ENCODE assay signal across 27 cellular contexts in the genomic region with DNA sequence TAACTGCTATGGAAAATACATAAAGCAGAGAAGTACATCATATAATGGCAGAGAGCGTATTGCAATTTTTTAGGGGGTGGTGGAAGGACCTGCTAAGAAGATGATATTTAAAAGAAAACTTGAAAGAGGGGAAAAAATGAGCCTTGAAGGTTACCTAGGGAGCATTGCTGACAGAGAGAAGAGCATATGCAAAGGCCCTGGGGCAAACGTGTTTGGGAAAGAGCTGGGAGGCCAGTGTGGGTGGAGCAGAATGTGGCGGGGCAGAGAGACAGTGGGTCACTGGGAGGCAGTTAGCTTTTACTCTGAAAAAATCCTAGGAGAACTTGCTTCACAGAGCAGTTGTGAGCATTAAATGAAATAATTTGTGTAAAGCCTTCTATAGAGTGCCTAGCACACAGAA.
DNase-seq lines count a peak whose midpoint lies in the region; ATAC-seq and TF ChIP-seq lines count a peak whose summit lies in the region.
"Had no signal": no experiment of that assay in that cellular context is flagged by ENCODE, and none has a peak within 500 bp of the region (broad histone marks: within the 10 kb centered on the region; RNA-seq: fewer than 3 reads in every experiment).

No MANE protein-coding gene starts in this region.

- H3K4me1 ChIP-seq in SJCRH30, result peaks cover 40% of the 10 kb centered on the region
- peaks cover 25 to 45% (median 33%) of the 10 kb centered on the region in 4 donors for H3K4me1 ChIP-seq in esophagus muscularis mucosa

- no peaks in the 10 kb centered on the region for H3K36me3 Mint-ChIP-seq in progenitor cell of endocrine pancreas (ENCODE audit: insufficient read depth)
- H3K36me3 Mint-ChIP-seq: IgD-negative memory B cell, naive B cell had no signal

- H3K9me3 Mint-ChIP-seq in progenitor cell of endocrine pancreas (ENCODE audit: low read depth), result no peaks in the 10 kb centered on the region
- H3K9me3 Mint-ChIP-seq: activated CD4-positive, alpha-beta memory T cell treated with anti-CD3 and anti-CD28 coated beads, Interleukin-2, amount 10 ng/mL, durations not matched to agents 7 days and 5 days; activated T-helper 17 cell treated with anti-CD3 and anti-CD28 coated beads, Interleukin-2, amount 50 U/mL, for 72 hours; dendritic cell treated with granulocyte-macrophage colony-stimulating factor and Interleukin-4, amounts not matched to agents 40 ng/mL and 50 ng/mL, for 4 days; IgD-negative memory B cell; naive B cell; T-helper 1 cell treated with Interleukin-12 subunit alpha and Interleukin-12 subunit beta and Interleukin-4 antibody, amounts not matched to agents 30 μg/mL and 1 μg/mL, for 36 hours had no signal

- peaks cover 60% of the 10 kb centered on the region for H3K4me1 Mint-ChIP-seq in progenitor cell of endocrine pancreas (ENCODE audit: low read depth)
- H3K4me1 Mint-ChIP-seq: activated CD4-positive, alpha-beta memory T cell treated with anti-CD3 and anti-CD28 coated beads, Interleukin-2, amount 10 ng/mL, durations not matched to agents 7 days and 5 days; activated T-helper 17 cell treated with anti-CD3 and anti-CD28 coated beads, Interleukin-2, amount 50 U/mL, for 72 hours; IgD-negative memory B cell; naive B cell had no signal

- H3K36me3 ChIP-seq in SJCRH30 (no peaks in the 10 kb centered on the region), esophagus muscularis mucosa (no peaks in the 10 kb centered on the region)
- H3K36me3 ChIP-seq: esophagus squamous epithelium, stomach, tibial nerve had no signal

- intact Hi-C loops in esophagus muscularis mucosa (cut with DNase I), result no loop called here

- no peak for TF ChIP-seq EP300 in esophagus muscularis mucosa (IDR thresholded peaks at IDR 0.05)

- H3K27ac Mint-ChIP-seq in progenitor cell of endocrine pancreas, result peak overlapping the region; percentile 69
- H3K27ac Mint-ChIP-seq: activated CD4-positive, alpha-beta memory T cell treated with anti-CD3 and anti-CD28 coated beads, Interleukin-2, amount 10 ng/mL, durations not matched to agents 7 days and 5 days; activated T-helper 17 cell treated with anti-CD3 and anti-CD28 coated beads, Interleukin-2, amount 50 U/mL, for 72 hours; dendritic cell treated with granulocyte-macrophage colony-stimulating factor and Interleukin-4, amounts not matched to agents 40 ng/mL and 50 ng/mL, for 4 days; IgD-negative memory B cell; naive B cell; T-helper 1 cell treated with Interleukin-12 subunit alpha and Interleukin-12 subunit beta and Interleukin-4 antibody, amounts not matched to agents 30 μg/mL and 1 μg/mL, for 36 hours had no signal

- no peak for ATAC-seq in HG02763 (IDR thresholded peaks at IDR 0.05; ENCODE audit: unreplicated experiment)
- ATAC-seq: activated T-helper 17 cell treated with anti-CD3 and anti-CD28 coated beads, Interleukin-2, amount 50 U/mL, for 72 hours had no signal

- DNase-seq in ELF-1 (ENCODE audit: low read depth, low spot score) (peak; percentile 43), SJCRH30 (no peak), esophagus muscularis mucosa (ENCODE audit: extremely low spot score) (no peak), progenitor cell of endocrine pancreas (ENCODE audit: low spot score, unreplicated experiment) (no peak), NAMALWA (ENCODE audit: low spot score) (no peak), T-helper 1 cell (no peak), NCI-H2029 (lab: John Stamatoyannopoulos, UW) (no peak)
- DNase-seq: activated CD4-positive, alpha-beta memory T cell treated with anti-CD3 and anti-CD28 coated beads, Interleukin-2, amount 10 ng/mL, durations not matched to agents 7 days and 5 days; activated CD4-positive, alpha-beta T cell treated with anti-CD3 and anti-CD28 coated beads for 1 hour; activated naive CD4-positive, alpha-beta T cell treated with anti-CD3 and anti-CD28 coated beads, Interleukin-2, amount 50 U/mL, for 16 hours; amygdala; caudate nucleus; esophagus squamous epithelium; foreskin melanocyte; GF-D8; mesendoderm; naive B cell; NCI-H1417 treated with DMSO at 0.1 percent for 48 hours; NCI-H345; stimulated activated CD8-positive, alpha-beta memory T cell treated with anti-CD3 and anti-CD28 coated beads, Interleukin-4, amount 100 ng/mL, for 48 hours; stomach had no signal

- peak overlapping the region; percentile 99; the same call in 1 of the 2 replicates for H3K27ac ChIP-seq in SJCRH30
- peak overlapping the region in 3 of 4 donors; percentile 78 to 81 (median 80) for H3K27ac ChIP-seq in esophagus muscularis mucosa (replicated peaks in 1 of 4)
- H3K27ac ChIP-seq: esophagus squamous epithelium had no signal

- TF ChIP-seq CTCF in esophagus muscularis mucosa (IDR thresholded peaks at IDR 0.05) (no peak), progenitor cell of endocrine pancreas (IDR thresholded peaks at IDR 0.05; ENCODE audit: unreplicated experiment) (no peak)

- H3K27me3 Mint-ChIP-seq in progenitor cell of endocrine pancreas, result no peaks in the 10 kb centered on the region

- no peak overlapping the region for H3K4me3 Mint-ChIP-seq in progenitor cell of endocrine pancreas (ENCODE audit: low read depth)
- H3K4me3 Mint-ChIP-seq: activated CD4-positive, alpha-beta memory T cell treated with anti-CD3 and anti-CD28 coated beads, Interleukin-2, amount 10 ng/mL, durations not matched to agents 7 days and 5 days; activated T-helper 17 cell treated with anti-CD3 and anti-CD28 coated beads, Interleukin-2, amount 50 U/mL, for 72 hours; dendritic cell treated with granulocyte-macrophage colony-stimulating factor and Interleukin-4, amounts not matched to agents 40 ng/mL and 50 ng/mL, for 4 days; IgD-negative memory B cell; naive B cell; T-helper 1 cell treated with Interleukin-12 subunit alpha and Interleukin-12 subunit beta and Interleukin-4 antibody, amounts not matched to agents 30 μg/mL and 1 μg/mL, for 36 hours had no signal

- H3K9me3 ChIP-seq in SJCRH30 (replicated peaks), result no peaks in the 10 kb centered on the region
- H3K9me3 ChIP-seq in esophagus muscularis mucosa, result no peaks in the 10 kb centered on the region
- H3K9me3 ChIP-seq: esophagus squamous epithelium, stomach, tibial nerve had no signal

- H3K4me3 ChIP-seq in SJCRH30 (no peak overlapping the region), esophagus muscularis mucosa (no peak overlapping the region)
- H3K4me3 ChIP-seq: esophagus squamous epithelium, stomach, tibial nerve had no signal

- 69% methylated on average over 3 of the region's 3 CpGs for WGBS in esophagus muscularis mucosa

- TF ChIP-seq POLR2A in esophagus muscularis mucosa (IDR thresholded peaks at IDR 0.05; ENCODE audit: low read depth), result no peak

- H3K27me3 ChIP-seq in SJCRH30 (no peaks in the 10 kb centered on the region), esophagus muscularis mucosa (no peaks in the 10 kb centered on the region)
- H3K27me3 ChIP-seq: esophagus squamous epithelium, stomach, tibial nerve had no signal
